Comparison of ENCODE assay signal across 18 cellular contexts in genomic region chr16:47309581-47310312, GRCh38.
"Had no signal": no experiment of that assay in that cellular context is flagged by ENCODE, and none has a peak within 500 bp of the region (broad histone marks: within the 10 kb centered on the region; RNA-seq: fewer than 3 reads in every experiment).

No MANE protein-coding gene starts in this region.

- H3K4me3 ChIP-seq: body of pancreas, neural progenitor cell, ovary, testis, upper lobe of right lung had no signal

- DNase-seq: activated CD4-positive, alpha-beta T cell treated with anti-CD3 and anti-CD28 coated beads, Interleukin-2, amount 10 ng/mL, durations not matched to agents 7 days and 5 days; activated CD4-positive, CD25-positive, alpha-beta regulatory T cell; activated naive CD4-positive, alpha-beta T cell treated with anti-CD3 and anti-CD28 coated beads, Interleukin-2, amount 10 ng/mL, durations not matched to agents 7 days and 5 days; activated T-cell treated with anti-CD3 and anti-CD28 coated beads for 4 hours; body of pancreas; kidney; midbrain; ovary; stimulated activated CD4-positive, alpha-beta T cell treated with anti-CD3 and anti-CD28 coated beads, Interleukin-15, amount 100 ng/mL, for 24 hours; stimulated activated CD4-positive, alpha-beta T cell treated with anti-CD3 and anti-CD28 coated beads, Interleukin-4, amount 100 ng/mL, for 24 hours; T-helper 17 cell; testis; upper lobe of right lung had no signal

- H2AFZ ChIP-seq: neural progenitor cell had no signal

- H3K4me1 ChIP-seq: body of pancreas, neural progenitor cell, upper lobe of right lung had no signal

- H3K9me3 Mint-ChIP-seq: activated CD4-positive, alpha-beta T cell treated with anti-CD3 and anti-CD28 coated beads, Interleukin-2, amount 10 ng/mL, durations not matched to agents 7 days and 5 days; activated naive CD4-positive, alpha-beta T cell treated with anti-CD3 and anti-CD28 coated beads, Interleukin-2, amount 10 ng/mL, durations not matched to agents 7 days and 5 days; activated T-helper 2 cell treated with anti-CD3 and anti-CD28 coated beads, Interferon-gamma antibody, Interleukin-2, Interleukin-4, amounts not matched to agents 10 μg/mL and 5 μg/mL and 100 μg/mL, durations not matched to agents 14 hours and 24 hours and 36 hours; central memory CD8-positive, alpha-beta T cell; neural progenitor cell had no signal

- H3K27me3 Mint-ChIP-seq: activated CD4-positive, alpha-beta T cell treated with anti-CD3 and anti-CD28 coated beads, Interleukin-2, amount 10 ng/mL, durations not matched to agents 7 days and 5 days; activated naive CD4-positive, alpha-beta T cell treated with anti-CD3 and anti-CD28 coated beads, Interleukin-2, amount 10 ng/mL, durations not matched to agents 7 days and 5 days; central memory CD8-positive, alpha-beta T cell; stimulated activated naive CD8-positive, alpha-beta T cell treated with anti-CD3 and anti-CD28 coated beads, Interleukin-15, Interleukin-2, amounts not matched to agents 100 ng/mL and 50 ng/mL, for 24 hours; T-helper 17 cell had no signal

- H3K27me3 ChIP-seq: body of pancreas, neural progenitor cell, ovary, testis, upper lobe of right lung had no signal

- H3K27ac ChIP-seq: body of pancreas, neural progenitor cell, ovary, upper lobe of right lung had no signal

- ATAC-seq: body of pancreas, esophagus mucosa, T-helper 17 cell, upper lobe of right lung had no signal

- H3K36me3 ChIP-seq: ovary had no signal

- H3K27ac Mint-ChIP-seq: activated CD4-positive, alpha-beta T cell treated with anti-CD3 and anti-CD28 coated beads, Interleukin-2, amount 10 ng/mL, durations not matched to agents 7 days and 5 days; activated naive CD4-positive, alpha-beta T cell treated with anti-CD3 and anti-CD28 coated beads, Interleukin-2, amount 10 ng/mL, durations not matched to agents 7 days and 5 days; activated T-helper 2 cell treated with anti-CD3 and anti-CD28 coated beads, Interferon-gamma antibody, Interleukin-2, Interleukin-4, amounts not matched to agents 10 μg/mL and 5 μg/mL and 100 μg/mL, durations not matched to agents 14 hours and 24 hours and 36 hours; neural progenitor cell; stimulated activated naive CD8-positive, alpha-beta T cell treated with anti-CD3 and anti-CD28 coated beads, Interleukin-15, Interleukin-2, amounts not matched to agents 100 ng/mL and 50 ng/mL, for 24 hours; T-helper 17 cell had no signal

- H3K4me1 Mint-ChIP-seq: activated CD4-positive, alpha-beta T cell treated with anti-CD3 and anti-CD28 coated beads, Interleukin-2, amount 10 ng/mL, durations not matched to agents 7 days and 5 days; activated naive CD4-positive, alpha-beta T cell treated with anti-CD3 and anti-CD28 coated beads, Interleukin-2, amount 10 ng/mL, durations not matched to agents 7 days and 5 days; central memory CD8-positive, alpha-beta T cell; T-helper 17 cell had no signal

- H3K9me3 ChIP-seq: body of pancreas, ovary, testis, upper lobe of right lung had no signal

- H3K9ac ChIP-seq: neural progenitor cell had no signal

- H3K4me3 Mint-ChIP-seq: activated CD4-positive, alpha-beta T cell treated with anti-CD3 and anti-CD28 coated beads, Interleukin-2, amount 10 ng/mL, durations not matched to agents 7 days and 5 days; activated naive CD4-positive, alpha-beta T cell treated with anti-CD3 and anti-CD28 coated beads, Interleukin-2, amount 10 ng/mL, durations not matched to agents 7 days and 5 days; central memory CD8-positive, alpha-beta T cell; neural progenitor cell; stimulated activated naive CD8-positive, alpha-beta T cell treated with anti-CD3 and anti-CD28 coated beads, Interleukin-15, Interleukin-2, amounts not matched to agents 100 ng/mL and 50 ng/mL, for 24 hours; T-helper 17 cell had no signal

- H3K4me2 ChIP-seq: neural progenitor cell had no signal
